ENCODE assay signal across 7 cellular contexts in genomic region chr12:575948-576612, GRCh38.
DNase-seq lines count a peak whose midpoint lies in the region; ATAC-seq and TF ChIP-seq lines count a peak whose summit lies in the region.

No MANE protein-coding gene starts in this region.

- H3K4me1 ChIP-seq in mucosa of rectum (ENCODE audit: control insufficient read depth in 2 of 2, insufficient read depth in 2 of 2, low read length in 2 of 2) = peaks cover 11 to 22% of the 10 kb centered on the region in 2 donors

- H3K27ac ChIP-seq in mucosa of rectum (ENCODE audit: low read depth in 2 of 2, low read length in 2 of 2) = peak overlapping the region in 1 of 2 donors; percentile 0

- H3K9ac ChIP-seq in mucosa of rectum (ENCODE audit: low read depth in 1 of 2, low read length in 2 of 2) = peak overlapping the region; percentile 26 to 43

- TF ChIP-seq POLR2A in GM18505 (IDR thresholded peaks at IDR 0.05; ENCODE audit: borderline replicate concordance, extremely low read depth, insufficient read depth, insufficient read length) = peak; percentile 31

- ATAC-seq in GM18505 (IDR thresholded peaks at IDR 0.05; ENCODE audit: unreplicated experiment) = peak; percentile 72

- H3K36me3 ChIP-seq in mucosa of rectum (ENCODE audit: control insufficient read depth in 2 of 2, insufficient read depth in 2 of 2, low read length in 2 of 2) = no peaks in the 10 kb centered on the region

- no peaks in the 10 kb centered on the region for H3K27me3 ChIP-seq in mucosa of rectum (ENCODE audit: control insufficient read depth in 2 of 2, insufficient read depth in 2 of 2, low read length in 2 of 2)

- peak; percentile 62 for TF ChIP-seq CTCF in epithelial cell of esophagus (IDR thresholded peaks at IDR 0.05; ENCODE audit: insufficient read depth, low read depth, low read length, missing control alignments)

- DNase-seq in HK-2 (ENCODE audit: unreplicated experiment) (peak; percentile 83), NOMO-1 treated with DMSO at 0.1 percent for 48 hours (lab: John Stamatoyannopoulos, UW; ENCODE audit: unreplicated experiment) (peak; percentile 89), epithelial cell of esophagus (ENCODE audit: low read depth) (peak; percentile 86)
- peak; percentile 88 for DNase-seq in activated CD8-positive, alpha-beta memory T cell treated with anti-CD3 and anti-CD28 coated beads, Interleukin-2, amount 50 U/mL, for 4 hours
- peak; percentile 57 to 70 for DNase-seq in stimulated activated CD8-positive, alpha-beta memory T cell treated with anti-CD3 and anti-CD28 coated beads, Interleukin-4, amount 100 ng/mL, for 4 hours (ENCODE audit: low read depth in 2 of 2, low spot score in 1 of 2)

- no peak overlapping the region for H3K4me3 ChIP-seq in epithelial cell of esophagus (ENCODE audit: low read length)
- H3K4me3 ChIP-seq in mucosa of rectum (ENCODE audit: low read length in 2 of 2) = peak overlapping the region; percentile 45 to 60

- no peaks in the 10 kb centered on the region for H3K9me3 ChIP-seq in mucosa of rectum (ENCODE audit: control insufficient read depth in 2 of 2, low read length in 2 of 2)
